Comparison of ENCODE assay signal across 1 cellular context in genomic region chr16:67430504-67431076, GRCh38.
TF ChIP-seq lines count a peak whose summit lies in the region.

No MANE protein-coding gene starts in this region.

TF ChIP-seq in HepG2, 621 proteins besides CTCF, POLR2A, EP300 and RAD21 (continued from another document and continues in another):
- TF ChIP-seq BORCS8-MEF2B (CRISPR knock-in tag; IDR thresholded peaks at IDR 0.05), result peak; percentile 93
- TF ChIP-seq, protein P1, sequence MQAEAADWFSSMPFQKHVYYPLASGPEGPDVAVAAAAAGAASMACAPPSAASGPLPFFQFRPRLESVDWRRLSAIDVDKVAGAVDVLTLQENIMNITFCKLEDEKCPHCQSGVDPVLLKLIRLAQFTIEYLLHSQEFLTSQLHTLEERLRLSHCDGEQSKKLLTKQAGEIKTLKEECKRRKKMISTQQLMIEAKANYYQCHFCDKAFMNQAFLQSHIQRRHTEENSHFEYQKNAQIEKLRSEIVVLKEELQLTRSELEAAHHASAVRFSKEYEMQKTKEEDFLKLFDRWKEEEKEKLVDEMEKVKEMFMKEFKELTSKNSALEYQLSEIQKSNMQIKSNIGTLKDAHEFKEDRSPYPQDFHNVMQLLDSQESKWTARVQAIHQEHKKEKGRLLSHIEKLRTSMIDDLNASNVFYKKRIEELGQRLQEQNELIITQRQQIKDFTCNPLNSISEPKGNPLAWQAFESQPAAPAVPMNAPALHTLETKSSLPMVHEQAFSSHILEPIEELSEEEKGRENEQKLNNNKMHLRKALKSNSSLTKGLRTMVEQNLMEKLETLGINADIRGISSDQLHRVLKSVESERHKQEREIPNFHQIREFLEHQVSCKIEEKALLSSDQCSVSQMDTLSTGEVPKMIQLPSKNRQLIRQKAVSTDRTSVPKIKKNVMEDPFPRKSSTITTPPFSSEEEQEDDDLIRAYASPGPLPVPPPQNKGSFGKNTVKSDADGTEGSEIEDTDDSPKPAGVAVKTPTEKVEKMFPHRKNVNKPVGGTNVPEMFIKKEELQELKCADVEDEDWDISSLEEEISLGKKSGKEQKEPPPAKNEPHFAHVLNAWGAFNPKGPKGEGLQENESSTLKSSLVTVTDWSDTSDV (CRISPR knock-in tag; IDR thresholded peaks at IDR 0.05), result peak; percentile 78; the same call in 1 of the 2 replicates
- no peak; the same call in 1 of the 2 replicates for TF ChIP-seq TMF1 (CRISPR knock-in tag; IDR thresholded peaks at IDR 0.05; ENCODE audit: low read depth)
- TF ChIP-seq ZNF547 (CRISPR knock-in tag; IDR thresholded peaks at IDR 0.05), result peak; percentile 82
- TF ChIP-seq, protein P2, sequence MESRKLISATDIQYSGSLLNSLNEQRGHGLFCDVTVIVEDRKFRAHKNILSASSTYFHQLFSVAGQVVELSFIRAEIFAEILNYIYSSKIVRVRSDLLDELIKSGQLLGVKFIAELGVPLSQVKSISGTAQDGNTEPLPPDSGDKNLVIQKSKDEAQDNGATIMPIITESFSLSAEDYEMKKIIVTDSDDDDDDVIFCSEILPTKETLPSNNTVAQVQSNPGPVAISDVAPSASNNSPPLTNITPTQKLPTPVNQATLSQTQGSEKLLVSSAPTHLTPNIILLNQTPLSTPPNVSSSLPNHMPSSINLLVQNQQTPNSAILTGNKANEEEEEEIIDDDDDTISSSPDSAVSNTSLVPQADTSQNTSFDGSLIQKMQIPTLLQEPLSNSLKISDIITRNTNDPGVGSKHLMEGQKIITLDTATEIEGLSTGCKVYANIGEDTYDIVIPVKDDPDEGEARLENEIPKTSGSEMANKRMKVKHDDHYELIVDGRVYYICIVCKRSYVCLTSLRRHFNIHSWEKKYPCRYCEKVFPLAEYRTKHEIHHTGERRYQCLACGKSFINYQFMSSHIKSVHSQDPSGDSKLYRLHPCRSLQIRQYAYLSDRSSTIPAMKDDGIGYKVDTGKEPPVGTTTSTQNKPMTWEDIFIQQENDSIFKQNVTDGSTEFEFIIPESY (CRISPR knock-in tag; IDR thresholded peaks at IDR 0.05), result no peak
- TF ChIP-seq, protein P3, sequence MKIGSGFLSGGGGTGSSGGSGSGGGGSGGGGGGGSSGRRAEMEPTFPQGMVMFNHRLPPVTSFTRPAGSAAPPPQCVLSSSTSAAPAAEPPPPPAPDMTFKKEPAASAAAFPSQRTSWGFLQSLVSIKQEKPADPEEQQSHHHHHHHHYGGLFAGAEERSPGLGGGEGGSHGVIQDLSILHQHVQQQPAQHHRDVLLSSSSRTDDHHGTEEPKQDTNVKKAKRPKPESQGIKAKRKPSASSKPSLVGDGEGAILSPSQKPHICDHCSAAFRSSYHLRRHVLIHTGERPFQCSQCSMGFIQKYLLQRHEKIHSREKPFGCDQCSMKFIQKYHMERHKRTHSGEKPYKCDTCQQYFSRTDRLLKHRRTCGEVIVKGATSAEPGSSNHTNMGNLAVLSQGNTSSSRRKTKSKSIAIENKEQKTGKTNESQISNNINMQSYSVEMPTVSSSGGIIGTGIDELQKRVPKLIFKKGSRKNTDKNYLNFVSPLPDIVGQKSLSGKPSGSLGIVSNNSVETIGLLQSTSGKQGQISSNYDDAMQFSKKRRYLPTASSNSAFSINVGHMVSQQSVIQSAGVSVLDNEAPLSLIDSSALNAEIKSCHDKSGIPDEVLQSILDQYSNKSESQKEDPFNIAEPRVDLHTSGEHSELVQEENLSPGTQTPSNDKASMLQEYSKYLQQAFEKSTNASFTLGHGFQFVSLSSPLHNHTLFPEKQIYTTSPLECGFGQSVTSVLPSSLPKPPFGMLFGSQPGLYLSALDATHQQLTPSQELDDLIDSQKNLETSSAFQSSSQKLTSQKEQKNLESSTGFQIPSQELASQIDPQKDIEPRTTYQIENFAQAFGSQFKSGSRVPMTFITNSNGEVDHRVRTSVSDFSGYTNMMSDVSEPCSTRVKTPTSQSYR (CRISPR knock-in tag; IDR thresholded peaks at IDR 0.05; ENCODE audit: borderline replicate concordance), result peak; percentile 12
- peak; percentile 74; the same call in 1 of the 2 replicates for TF ChIP-seq ZSCAN20 (CRISPR knock-in tag; IDR thresholded peaks at IDR 0.05; ENCODE audit: borderline replicate concordance)
- TF ChIP-seq, protein P4, sequence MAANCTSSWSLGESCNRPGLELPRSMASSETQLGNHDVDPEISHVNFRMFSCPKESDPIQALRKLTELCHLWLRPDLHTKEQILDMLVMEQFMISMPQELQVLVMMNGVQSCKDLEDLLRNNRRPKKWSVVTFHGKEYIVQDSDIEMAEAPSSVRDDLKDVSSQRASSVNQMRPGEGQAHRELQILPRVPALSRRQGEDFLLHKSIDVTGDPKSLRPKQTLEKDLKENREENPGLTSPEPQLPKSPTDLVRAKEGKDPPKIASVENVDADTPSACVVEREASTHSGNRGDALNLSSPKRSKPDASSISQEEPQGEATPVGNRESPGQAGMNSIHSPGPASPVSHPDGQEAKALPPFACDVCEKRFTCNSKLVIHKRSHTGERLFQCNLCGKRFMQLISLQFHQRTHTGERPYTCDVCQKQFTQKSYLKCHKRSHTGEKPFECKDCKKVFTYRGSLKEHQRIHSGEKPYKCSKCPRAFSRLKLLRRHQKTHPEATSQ (CRISPR knock-in tag; IDR thresholded peaks at IDR 0.05; ENCODE audit: borderline replicate concordance), result 0 out of 2 replicates have a peak, but pooled peaks have one; percentile 43
- peak; percentile 48; the same call in 1 of the 2 replicates for TF ChIP-seq MAZ (IDR thresholded peaks at IDR 0.05; ENCODE audit: borderline replicate concordance, low read depth, low read length)
- peak; percentile 74 for TF ChIP-seq MAZ (CRISPR knock-in tag; IDR thresholded peaks at IDR 0.05; ENCODE audit: low read depth)
- no peak for TF ChIP-seq MBNL3 (CRISPR knock-in tag; conservative IDR thresholded peaks at IDR 0.05)
- no peak; the same call in 1 of the 2 replicates for TF ChIP-seq ONECUT2 (CRISPR knock-in tag; IDR thresholded peaks at IDR 0.05)
- TF ChIP-seq BRF2 (CRISPR knock-in tag; IDR thresholded peaks at IDR 0.05), result no peak; the same call in 1 of the 2 replicates
- TF ChIP-seq, protein P5, sequence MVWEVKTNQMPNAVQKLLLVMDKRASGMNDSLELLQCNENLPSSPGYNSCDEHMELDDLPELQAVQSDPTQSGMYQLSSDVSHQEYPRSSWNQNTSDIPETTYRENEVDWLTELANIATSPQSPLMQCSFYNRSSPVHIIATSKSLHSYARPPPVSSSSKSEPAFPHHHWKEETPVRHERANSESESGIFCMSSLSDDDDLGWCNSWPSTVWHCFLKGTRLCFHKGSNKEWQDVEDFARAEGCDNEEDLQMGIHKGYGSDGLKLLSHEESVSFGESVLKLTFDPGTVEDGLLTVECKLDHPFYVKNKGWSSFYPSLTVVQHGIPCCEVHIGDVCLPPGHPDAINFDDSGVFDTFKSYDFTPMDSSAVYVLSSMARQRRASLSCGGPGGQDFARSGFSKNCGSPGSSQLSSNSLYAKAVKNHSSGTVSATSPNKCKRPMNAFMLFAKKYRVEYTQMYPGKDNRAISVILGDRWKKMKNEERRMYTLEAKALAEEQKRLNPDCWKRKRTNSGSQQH (CRISPR knock-in tag; IDR thresholded peaks at IDR 0.05; ENCODE audit: low read depth), result peak; percentile 66; the same call in 1 of the 2 replicates
- no peak for TF ChIP-seq SIX1 (CRISPR knock-in tag; IDR thresholded peaks at IDR 0.05; ENCODE audit: borderline replicate concordance)
- TF ChIP-seq ZNF3 (CRISPR knock-in tag; IDR thresholded peaks at IDR 0.05), result no peak
- no peak for TF ChIP-seq ATF7 (IDR thresholded peaks at IDR 0.05)
- 0 out of 2 replicates have a peak, but pooled peaks have one; percentile 52 for TF ChIP-seq ATF7 (CRISPR knock-in tag; IDR thresholded peaks at IDR 0.05)
- no peak for TF ChIP-seq NFATC3 (CRISPR knock-in tag; IDR thresholded peaks at IDR 0.05)
- TF ChIP-seq RFXANK (CRISPR knock-in tag; IDR thresholded peaks at IDR 0.05), result no peak
- no peak for TF ChIP-seq MTF2 (CRISPR knock-in tag; IDR thresholded peaks at IDR 0.05; ENCODE audit: borderline replicate concordance)
- no peak for TF ChIP-seq NFYB (CRISPR knock-in tag; IDR thresholded peaks at IDR 0.05)
- peak; percentile 78; the same call in 1 of the 2 replicates for TF ChIP-seq ZNF839 (CRISPR knock-in tag; IDR thresholded peaks at IDR 0.05; ENCODE audit: borderline replicate concordance)
- no peak for TF ChIP-seq KDM4B (CRISPR knock-in tag; IDR thresholded peaks at IDR 0.05)
- TF ChIP-seq CEBPB (IDR thresholded peaks at IDR 0.05; ENCODE audit: borderline replicate concordance, low read depth, low read length), result no peak
- no peak; the same call in 1 of the 2 replicates for TF ChIP-seq ZNF329 (CRISPR knock-in tag; IDR thresholded peaks at IDR 0.05; ENCODE audit: low read depth)
- TF ChIP-seq, protein P6, sequence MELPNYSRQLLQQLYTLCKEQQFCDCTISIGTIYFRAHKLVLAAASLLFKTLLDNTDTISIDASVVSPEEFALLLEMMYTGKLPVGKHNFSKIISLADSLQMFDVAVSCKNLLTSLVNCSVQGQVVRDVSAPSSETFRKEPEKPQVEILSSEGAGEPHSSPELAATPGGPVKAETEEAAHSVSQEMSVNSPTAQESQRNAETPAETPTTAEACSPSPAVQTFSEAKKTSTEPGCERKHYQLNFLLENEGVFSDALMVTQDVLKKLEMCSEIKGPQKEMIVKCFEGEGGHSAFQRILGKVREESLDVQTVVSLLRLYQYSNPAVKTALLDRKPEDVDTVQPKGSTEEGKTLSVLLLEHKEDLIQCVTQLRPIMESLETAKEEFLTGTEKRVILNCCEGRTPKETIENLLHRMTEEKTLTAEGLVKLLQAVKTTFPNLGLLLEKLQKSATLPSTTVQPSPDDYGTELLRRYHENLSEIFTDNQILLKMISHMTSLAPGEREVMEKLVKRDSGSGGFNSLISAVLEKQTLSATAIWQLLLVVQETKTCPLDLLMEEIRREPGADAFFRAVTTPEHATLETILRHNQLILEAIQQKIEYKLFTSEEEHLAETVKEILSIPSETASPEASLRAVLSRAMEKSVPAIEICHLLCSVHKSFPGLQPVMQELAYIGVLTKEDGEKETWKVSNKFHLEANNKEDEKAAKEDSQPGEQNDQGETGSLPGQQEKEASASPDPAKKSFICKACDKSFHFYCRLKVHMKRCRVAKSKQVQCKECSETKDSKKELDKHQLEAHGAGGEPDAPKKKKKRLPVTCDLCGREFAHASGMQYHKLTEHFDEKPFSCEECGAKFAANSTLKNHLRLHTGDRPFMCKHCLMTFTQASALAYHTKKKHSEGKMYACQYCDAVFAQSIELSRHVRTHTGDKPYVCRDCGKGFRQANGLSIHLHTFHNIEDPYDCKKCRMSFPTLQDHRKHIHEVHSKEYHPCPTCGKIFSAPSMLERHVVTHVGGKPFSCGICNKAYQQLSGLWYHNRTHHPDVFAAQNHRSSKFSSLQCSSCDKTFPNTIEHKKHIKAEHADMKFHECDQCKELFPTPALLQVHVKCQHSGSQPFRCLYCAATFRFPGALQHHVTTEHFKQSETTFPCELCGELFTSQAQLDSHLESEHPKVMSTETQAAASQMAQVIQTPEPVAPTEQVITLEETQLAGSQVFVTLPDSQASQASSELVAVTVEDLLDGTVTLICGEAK (IDR thresholded peaks at IDR 0.05), result no peak
- TF ChIP-seq, protein P6 (CRISPR knock-in tag; IDR thresholded peaks at IDR 0.05), result peak; percentile 86
- TF ChIP-seq, protein P7, sequence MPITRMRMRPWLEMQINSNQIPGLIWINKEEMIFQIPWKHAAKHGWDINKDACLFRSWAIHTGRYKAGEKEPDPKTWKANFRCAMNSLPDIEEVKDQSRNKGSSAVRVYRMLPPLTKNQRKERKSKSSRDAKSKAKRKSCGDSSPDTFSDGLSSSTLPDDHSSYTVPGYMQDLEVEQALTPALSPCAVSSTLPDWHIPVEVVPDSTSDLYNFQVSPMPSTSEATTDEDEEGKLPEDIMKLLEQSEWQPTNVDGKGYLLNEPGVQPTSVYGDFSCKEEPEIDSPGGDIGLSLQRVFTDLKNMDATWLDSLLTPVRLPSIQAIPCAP (CRISPR knock-in tag; IDR thresholded peaks at IDR 0.05; ENCODE audit: low read depth), result no peak
